Comparison of ENCODE assay signal across 7 cellular contexts in the genomic region with DNA sequence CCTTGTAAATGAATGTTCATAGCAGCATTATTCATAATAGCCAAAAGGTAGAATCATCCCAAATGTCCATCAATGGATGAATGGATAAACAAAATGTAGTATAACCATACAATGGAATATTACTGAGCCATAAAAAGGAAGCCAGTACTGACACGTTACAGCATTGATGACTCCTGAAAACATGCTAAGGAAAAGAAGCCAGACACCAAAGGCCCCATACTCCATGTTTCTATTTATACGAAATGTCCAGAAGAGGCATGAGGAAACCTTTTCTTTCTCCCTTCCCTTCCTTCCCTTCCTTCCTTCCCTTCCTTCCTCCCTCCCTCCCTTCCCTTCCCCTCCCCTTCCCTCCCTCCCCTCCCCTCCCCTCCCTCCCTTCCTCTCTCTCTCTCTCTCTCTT.
"Had no signal": no experiment of that assay in that cellular context is flagged by ENCODE, and none has a peak within 500 bp of the region (broad histone marks: within the 10 kb centered on the region; RNA-seq: fewer than 3 reads in every experiment).

No MANE protein-coding gene starts in this region.

- ATAC-seq: K562 had no signal

- H3K27ac ChIP-seq: HL-60, KMS-11 had no signal

- FAIRE-seq: HTR-8/SVneo, K562 had no signal

- H3K9ac ChIP-seq: KMS-11 had no signal

- H3K4me3 ChIP-seq: K562 had no signal

- H3K4me2 ChIP-seq: KMS-11 had no signal

- DNase-seq: IMR-90, KBM-7, KG1 had no signal
